Comparison of ENCODE assay signal across 12 cellular contexts in genomic region chr11:100778386-100778785, GRCh38.
"Had no signal": no experiment of that assay in that cellular context is flagged by ENCODE, and none has a peak within 500 bp of the region (broad histone marks: within the 10 kb centered on the region; RNA-seq: fewer than 3 reads in every experiment).

No MANE protein-coding gene starts in this region.

- H3K9me3 ChIP-seq: gastroesophageal sphincter, tibial artery had no signal

- DNase-seq: activated B cell treated with CpG ODN at 0.5 μM for 24 hours; activated CD4-positive, alpha-beta T cell treated with anti-CD3 and anti-CD28 coated beads, Interleukin-2, amount 10 ng/mL, durations not matched to agents 24 days and 14 days; activated CD8-positive, alpha-beta memory T cell treated with anti-CD3 and anti-CD28 coated beads for 24 hours; activated naive CD4-positive, alpha-beta T cell treated with Interleukin-2 at 50 U/mL for 16 hours; activated naive CD8-positive, alpha-beta T cell treated with anti-CD3 and anti-CD28 coated beads, Interleukin-2, amount 50 U/mL, for 24 hours; effector CD4-positive, alpha-beta T cell; left ventricle myocardium superior; naive B cell; tibial artery had no signal

- H3K27ac Mint-ChIP-seq: activated B cell treated with CpG ODN at 0.5 μM for 24 hours; activated CD4-positive, alpha-beta T cell treated with anti-CD3 and anti-CD28 coated beads, Interleukin-2, amount 10 ng/mL, durations not matched to agents 24 days and 14 days; activated naive CD8-positive, alpha-beta T cell treated with anti-CD3 and anti-CD28 coated beads, Interleukin-2, amount 50 U/mL, for 24 hours; stimulated activated effector memory CD8-positive, alpha-beta T cell treated with anti-CD3 and anti-CD28 coated beads, Interleukin-12 subunit alpha, Interleukin-12 subunit beta, amount 100 ng/mL, for 72 hours had no signal

- H3K27me3 Mint-ChIP-seq: activated B cell treated with CpG ODN at 0.5 μM for 24 hours; activated CD4-positive, alpha-beta T cell treated with anti-CD3 and anti-CD28 coated beads, Interleukin-2, amount 10 ng/mL, durations not matched to agents 24 days and 14 days; activated naive CD8-positive, alpha-beta T cell treated with anti-CD3 and anti-CD28 coated beads, Interleukin-2, amount 50 U/mL, for 24 hours; naive B cell had no signal

- H3K4me3 ChIP-seq: gastroesophageal sphincter, tibial artery had no signal

- H3K4me3 Mint-ChIP-seq: activated B cell treated with CpG ODN at 0.5 μM for 24 hours; activated CD4-positive, alpha-beta T cell treated with anti-CD3 and anti-CD28 coated beads, Interleukin-2, amount 10 ng/mL, durations not matched to agents 24 days and 14 days; activated naive CD8-positive, alpha-beta T cell treated with anti-CD3 and anti-CD28 coated beads, Interleukin-2, amount 50 U/mL, for 24 hours; naive B cell; stimulated activated effector memory CD8-positive, alpha-beta T cell treated with anti-CD3 and anti-CD28 coated beads, Interleukin-12 subunit alpha, Interleukin-12 subunit beta, amount 100 ng/mL, for 72 hours had no signal

- H3K9me3 Mint-ChIP-seq: activated B cell treated with CpG ODN at 0.5 μM for 24 hours; activated CD4-positive, alpha-beta T cell treated with anti-CD3 and anti-CD28 coated beads, Interleukin-2, amount 10 ng/mL, durations not matched to agents 24 days and 14 days; activated naive CD8-positive, alpha-beta T cell treated with anti-CD3 and anti-CD28 coated beads, Interleukin-2, amount 50 U/mL, for 24 hours; naive B cell had no signal

- H3K4me1 ChIP-seq: parathyroid adenoma had no signal

- H3K36me3 Mint-ChIP-seq: stimulated activated effector memory CD8-positive, alpha-beta T cell treated with anti-CD3 and anti-CD28 coated beads, Interleukin-12 subunit alpha, Interleukin-12 subunit beta, amount 100 ng/mL, for 72 hours had no signal

- ATAC-seq: activated naive CD8-positive, alpha-beta T cell treated with anti-CD3 and anti-CD28 coated beads, Interleukin-2, amount 50 U/mL, for 24 hours; gastroesophageal sphincter; left ventricle myocardium superior; stimulated activated effector memory CD8-positive, alpha-beta T cell treated with anti-CD3 and anti-CD28 coated beads, Interleukin-12 subunit alpha, Interleukin-12 subunit beta, amount 100 ng/mL, for 72 hours had no signal

- H3K9ac ChIP-seq: parathyroid adenoma had no signal

- H3K27ac ChIP-seq: gastroesophageal sphincter, parathyroid adenoma, tibial artery had no signal

- H3K4me1 Mint-ChIP-seq: activated CD4-positive, alpha-beta T cell treated with anti-CD3 and anti-CD28 coated beads, Interleukin-2, amount 10 ng/mL, durations not matched to agents 24 days and 14 days; stimulated activated effector memory CD8-positive, alpha-beta T cell treated with anti-CD3 and anti-CD28 coated beads, Interleukin-12 subunit alpha, Interleukin-12 subunit beta, amount 100 ng/mL, for 72 hours had no signal

- H3K27me3 ChIP-seq: gastroesophageal sphincter, tibial artery had no signal
